Comparison of ENCODE assay signal across 8 cellular contexts in the genomic region with DNA sequence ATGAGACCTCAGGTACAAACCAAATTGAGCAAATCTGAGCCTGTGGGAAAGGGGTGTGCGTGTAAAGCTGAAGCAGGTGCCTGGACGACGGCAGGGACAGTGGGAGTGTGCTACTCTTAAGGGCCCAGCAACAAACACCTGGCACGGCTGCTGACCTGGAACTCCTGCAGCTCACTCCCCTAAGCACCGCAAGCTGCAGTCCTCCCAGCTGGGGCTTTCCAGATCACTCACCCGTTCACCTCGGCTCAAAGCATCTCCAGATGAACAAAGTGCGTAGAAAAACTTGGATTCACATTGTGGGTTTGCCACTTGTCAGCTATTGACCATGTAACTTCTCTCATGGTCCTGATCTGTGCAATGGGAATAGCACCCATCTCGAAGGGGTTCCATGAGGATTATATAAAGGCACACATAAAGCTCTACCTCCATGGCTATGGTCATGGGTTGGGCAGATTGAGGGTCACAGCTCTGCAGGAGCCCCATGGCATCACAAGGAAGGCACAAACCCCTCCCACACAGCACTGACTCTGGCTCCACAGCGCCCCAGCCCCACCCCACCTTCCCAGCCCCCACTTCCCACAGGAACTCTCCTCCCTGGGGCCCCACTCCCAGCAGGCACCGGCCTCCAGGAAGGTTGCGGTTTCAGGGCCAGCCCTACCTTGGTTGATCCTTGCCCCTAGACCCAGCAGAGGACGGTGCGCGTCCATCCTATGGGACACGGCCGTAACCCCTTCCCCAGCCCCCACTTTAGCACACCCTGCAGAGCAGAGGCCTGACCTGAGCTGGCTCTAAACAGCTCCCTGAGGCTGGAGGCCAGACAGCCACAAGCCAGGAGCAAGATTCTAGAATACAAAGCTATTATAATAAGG. TPM values are rescaled to one million over a fixed set of nuclear protein-coding genes. Genes with fewer than 3 reads are reported as not detected.
A peak's percentile ranks its signal among the peaks of the same experiment; 100 is the strongest.
DNase-seq lines count a peak whose midpoint lies in the region; TF ChIP-seq lines count a peak whose summit lies in the region.

No MANE protein-coding gene starts in this region.

- H3K27me3 Mint-ChIP-seq in T-helper 2 cell treated with Interferon-gamma antibody and Interleukin-4, amounts not matched to agents 5 μg/mL and 100 μg/mL, for 36 hours (ENCODE audit: low read depth) = no peaks in the 10 kb centered on the region
- H3K27me3 Mint-ChIP-seq in H9 (ENCODE audit: low read depth) = no peaks in the 10 kb centered on the region
- no peaks in the 10 kb centered on the region for H3K27me3 Mint-ChIP-seq in progenitor cell of endocrine pancreas

- H3K27me3 ChIP-seq in H9 (ENCODE audit: insufficient read depth, low read length) (no peaks in the 10 kb centered on the region), tibial nerve (no peaks in the 10 kb centered on the region)

- no peak overlapping the region for H2BK20ac ChIP-seq in H9 (ENCODE audit: low read depth, low read length, poor library complexity, severe bottlenecking)

- no peak for TF ChIP-seq POLR2A in tibial nerve (IDR thresholded peaks at IDR 0.05)

- H3K36me3 Mint-ChIP-seq in T-helper 2 cell treated with Interferon-gamma antibody and Interleukin-4, amounts not matched to agents 5 μg/mL and 100 μg/mL, for 36 hours (ENCODE audit: low read depth) = peaks cover 3% of the 10 kb centered on the region
- H3K36me3 Mint-ChIP-seq in H9 (ENCODE audit: insufficient read depth in 1 of 3, low read depth in 3 of 3) (peaks cover 0 to 12% (median 2%) of the 10 kb centered on the region in 3 experiments; a peak in 4 of 7 replicates), progenitor cell of endocrine pancreas (ENCODE audit: insufficient read depth) (peaks cover under 1% of the 10 kb centered on the region)

- H2AFZ ChIP-seq in H9 (ENCODE audit: low read length) = no peak overlapping the region

- H3K23ac ChIP-seq in H9 (ENCODE audit: insufficient read length, low read depth, low read length) = no peak overlapping the region

- H2AK5ac ChIP-seq in H9 (ENCODE audit: insufficient read length, low read length) = no peak overlapping the region

- no peak overlapping the region for H3K18ac ChIP-seq in H9 (ENCODE audit: insufficient read length, low read depth, low read length)

- H3K27ac ChIP-seq in H9 (ENCODE audit: insufficient read length, low read depth, low read length) (no peak overlapping the region), tibial nerve (no peak overlapping the region)

- H2BK5ac ChIP-seq in H9 (ENCODE audit: insufficient read length, low read length) = no peak overlapping the region

- H2BK15ac ChIP-seq in H9 (ENCODE audit: low read depth, low read length) = no peak overlapping the region

- H3K14ac ChIP-seq in H9 (ENCODE audit: insufficient read depth, low read length) = no peak overlapping the region; the same call in 1 of the 2 replicates

- peaks cover 22% of the 10 kb centered on the region for H3K4me1 Mint-ChIP-seq in T-helper 2 cell treated with Interferon-gamma antibody and Interleukin-4, amounts not matched to agents 5 μg/mL and 100 μg/mL, for 36 hours (ENCODE audit: low read depth)
- H3K4me1 Mint-ChIP-seq in H9 (peaks cover 56% of the 10 kb centered on the region in 2 experiments), progenitor cell of endocrine pancreas (ENCODE audit: low read depth) (peaks cover 33% of the 10 kb centered on the region)

- H3K4me2 ChIP-seq in H9 (ENCODE audit: insufficient read depth, insufficient read length, low read length) = no peak overlapping the region

- no peak overlapping the region for H4K5ac ChIP-seq in H9 (ENCODE audit: insufficient read length, low read depth, low read length)

- no peak overlapping the region for H2BK12ac ChIP-seq in H9 (ENCODE audit: insufficient read length, low read depth, low read length)

- H3K56ac ChIP-seq in H9 (ENCODE audit: insufficient read length, low read depth, low read length) = no peak overlapping the region

- no peak overlapping the region for H3T11ph ChIP-seq in H9 (ENCODE audit: low read length)

- H3K9me3 ChIP-seq in H9 (ENCODE audit: control insufficient read depth, low read depth, low read length) (no peaks in the 10 kb centered on the region), tibial nerve (no peaks in the 10 kb centered on the region)

- TF ChIP-seq CTCF in H9 (conservative IDR thresholded peaks at IDR 0.05) = no peak
- TF ChIP-seq CTCF in progenitor cell of endocrine pancreas (IDR thresholded peaks at IDR 0.05; ENCODE audit: unreplicated experiment) = no peak
- TF ChIP-seq CTCF in tibial nerve (IDR thresholded peaks at IDR 0.05) = no peak

- H3K79me2 ChIP-seq in H9 (ENCODE audit: insufficient read depth, low read length) = no peaks in the 10 kb centered on the region; the same call in 1 of the 2 replicates

- H3K9me3 Mint-ChIP-seq in T-helper 2 cell treated with Interferon-gamma antibody and Interleukin-4, amounts not matched to agents 5 μg/mL and 100 μg/mL, for 36 hours = no peaks in the 10 kb centered on the region
- H3K9me3 Mint-ChIP-seq in H9 = no peaks in the 10 kb centered on the region
- no peaks in the 10 kb centered on the region for H3K9me3 Mint-ChIP-seq in progenitor cell of endocrine pancreas (ENCODE audit: low read depth)

- H3K4ac ChIP-seq in H9 (ENCODE audit: low read depth, low read length) = no peak overlapping the region

- H3K23me2 ChIP-seq in H9 (ENCODE audit: insufficient read length, low read depth, low read length, poor library complexity, severe bottlenecking) = no peaks in the 10 kb centered on the region

- H3K4me1 ChIP-seq in H9 (ENCODE audit: insufficient read depth, low read length) (peaks cover 21% of the 10 kb centered on the region; the same call in 1 of the 2 replicates), tibial nerve (peaks cover 0 to 48% (median 26%) of the 10 kb centered on the region in 4 donors)

- no peak for DNase-seq in T-helper 2 cell treated with Interferon-gamma antibody and Interleukin-4, amounts not matched to agents 5 μg/mL and 100 μg/mL, for 36 hours (ENCODE audit: low spot score)
- DNase-seq in T-helper 2 cell (no peak), H9 (no peak), NCI-H2107 treated with DMSO at 0.1 percent for 48 hours (lab: John Stamatoyannopoulos, UW; ENCODE audit: unreplicated experiment) (peak; percentile 72), progenitor cell of endocrine pancreas (ENCODE audit: low spot score, unreplicated experiment) (no peak), DMS 273 treated with DMSO at 0.1 percent for 48 hours (lab: John Stamatoyannopoulos, UW) (no peak), tibial nerve (ENCODE audit: low spot score in 2 of 2) (no peak)
- no peak for DNase-seq in activated CD8-positive, alpha-beta memory T cell treated with anti-CD3 and anti-CD28 coated beads, Interleukin-2, amount 50 U/mL, for 4 hours

- no peaks in the 10 kb centered on the region for H4K20me1 ChIP-seq in H9 (ENCODE audit: control insufficient read depth, insufficient read depth, insufficient read length)

- no CpG with 5 or more reads among the region's 17 CpGs for WGBS in H9 (ENCODE audit: extremely low coverage, insufficient read length, low lambda C conversion rate)
- 79 to 82% methylated on average over 17 of the region's 17 CpGs for WGBS in tibial nerve, 2 donors

- H3K4me3 ChIP-seq in tibial nerve = no peak overlapping the region

- H4K8ac ChIP-seq in H9 (replicated peaks; ENCODE audit: insufficient read length, low read depth, low read length) = no peak overlapping the region

- H3K36me3 ChIP-seq in tibial nerve = peaks cover 0 to 9% (median 0%) of the 10 kb centered on the region in 3 donors

- H3K79me1 ChIP-seq in H9 (ENCODE audit: insufficient read depth, low read depth, low read length, poor library complexity, severe bottlenecking) = peaks cover 2% of the 10 kb centered on the region

- H3K9ac ChIP-seq in H9 (ENCODE audit: extremely low read depth, insufficient read length, low read length) = no peak overlapping the region

- H2BK120ac ChIP-seq in H9 (ENCODE audit: low read depth, low read length, poor library complexity, severe bottlenecking) = no peak overlapping the region

- no peak overlapping the region for H4K91ac ChIP-seq in H9 (ENCODE audit: insufficient read length, low read depth, low read length)

- H3K4me3 Mint-ChIP-seq in T-helper 2 cell treated with Interferon-gamma antibody and Interleukin-4, amounts not matched to agents 5 μg/mL and 100 μg/mL, for 36 hours = no peak overlapping the region
- H3K4me3 Mint-ChIP-seq in H9 = no peak overlapping the region
- H3K4me3 Mint-ChIP-seq in progenitor cell of endocrine pancreas (ENCODE audit: low read depth) = no peak overlapping the region

- peak overlapping the region; percentile 53 for H3K27ac Mint-ChIP-seq in T-helper 2 cell treated with Interferon-gamma antibody and Interleukin-4, amounts not matched to agents 5 μg/mL and 100 μg/mL, for 36 hours
- H3K27ac Mint-ChIP-seq in H9 (peak overlapping the region in 2 of 3 experiments; percentile 57 to 61; a peak in 2 of 7 replicates), progenitor cell of endocrine pancreas (peak overlapping the region; percentile 10)

- TF ChIP-seq EP300 in tibial nerve (IDR thresholded peaks at IDR 0.05) = no peak

RNA-seq across cellular contexts. Expression of a gene that starts 21.9 kb away (rescaled TPM):
- total RNA-seq in H9 (2021) = 45.9 and 49.0 TPM in 2 replicates
- total RNA-seq in progenitor cell of endocrine pancreas = 29.2 and 37.8 TPM in 2 replicates
- total RNA-seq in tibial nerve = 10 to 100 TPM; 18.6 to 32.4 (median 23.6) TPM

RNA-seq across cellular contexts. Expression of a gene that starts 37.4 kb away (rescaled TPM):
- total RNA-seq in H9 (2021) (6.5 and 7.9 TPM in 2 replicates), progenitor cell of endocrine pancreas (18.8 and 21.1 TPM in 2 replicates), tibial nerve (10 to 100 TPM; 21.3 to 53.1 (median 37.9) TPM)
